In the genomic region with DNA sequence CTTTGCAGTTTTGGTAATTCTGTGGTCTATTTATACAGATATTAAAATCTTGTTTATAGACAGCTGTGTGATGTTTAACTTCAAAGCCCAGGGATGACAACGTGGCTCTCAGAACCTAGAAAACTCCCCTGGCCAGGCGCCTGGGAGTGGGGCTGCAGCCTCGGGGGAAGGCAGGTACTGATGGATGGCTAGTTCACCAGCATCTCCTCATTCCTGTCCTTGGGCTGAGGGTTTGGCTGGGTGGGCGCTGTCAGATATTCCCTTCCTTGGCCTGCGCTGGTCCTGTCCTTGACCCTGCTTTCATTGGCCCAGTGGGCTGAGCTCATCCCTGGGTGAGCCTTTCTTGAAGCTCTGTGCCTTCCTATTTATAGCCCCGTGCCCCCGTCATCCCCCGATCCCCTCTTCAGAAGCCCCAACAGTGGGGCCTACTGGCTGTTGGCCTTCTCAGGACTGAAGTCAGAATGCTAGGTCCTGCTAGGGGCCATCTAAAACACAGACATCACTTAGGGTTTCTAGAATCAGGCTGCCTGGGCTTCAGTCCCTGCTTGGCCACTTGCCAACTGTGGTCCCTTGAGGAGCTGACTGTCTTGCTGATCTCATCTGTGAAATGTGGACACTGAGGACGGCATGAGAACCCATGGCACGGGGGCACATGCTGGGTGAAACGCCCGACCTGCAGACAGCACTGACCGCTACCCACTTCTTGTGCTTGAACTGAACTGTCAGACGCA, we compare ENCODE assay signal across 9 cellular contexts. TPM values are rescaled to one million over a fixed set of nuclear protein-coding genes. Genes with fewer than 3 reads are reported as not detected.
DNase-seq lines count a peak whose midpoint lies in the region; ATAC-seq, FAIRE-seq and TF ChIP-seq lines count a peak whose summit lies in the region.
"Had no signal": no experiment of that assay in that cellular context is flagged by ENCODE, and none has a peak within 500 bp of the region (broad histone marks: within the 10 kb centered on the region; RNA-seq: fewer than 3 reads in every experiment).

No MANE protein-coding gene starts in this region.

- H3K4me3 Mint-ChIP-seq in stimulated activated naive CD8-positive, alpha-beta T cell treated with anti-CD3 and anti-CD28 coated beads, Interleukin-15, amount 100 ng/mL, for 72 hours = no peak overlapping the region
- peak overlapping the region; percentile 86 for H3K4me3 Mint-ChIP-seq in neural crest cell

- no peak overlapping the region for H2AK5ac ChIP-seq in H1 (ENCODE audit: low read depth, low read length)

- H3K36me3 Mint-ChIP-seq in neural crest cell (ENCODE audit: low read depth) = peaks cover 15% of the 10 kb centered on the region

- H3K79me2 ChIP-seq in H1 (ENCODE audit: control insufficient read depth in 1 of 2, insufficient read depth in 2 of 2, low read length in 2 of 2) = no peaks in the 10 kb centered on the region

- H4K8ac ChIP-seq in H1 (ENCODE audit: extremely low read depth, insufficient read depth, low read length) = no peak overlapping the region

- CTCF ChIA-PET in H1 (lab: Charles Lee; ENCODE audit: partially characterized antibody) = interaction anchor here (0.6 to 7.8 kb wide), 15 partner anchors 11 to 163 kb away, joined by 3 to 89 read pairs (median 7); partner anchors contain the start of gene SH3GLB2

- H3K9ac ChIP-seq in H1 (replicated peaks in 1 of 4; ENCODE audit: extremely low read depth in 1 of 4, low read depth in 3 of 4, low read length in 3 of 4) = no peak overlapping the region

- no peaks in the 10 kb centered on the region for H3K9me3 Mint-ChIP-seq in stimulated activated naive CD8-positive, alpha-beta T cell treated with anti-CD3 and anti-CD28 coated beads, Interleukin-15, amount 100 ng/mL, for 72 hours
- no peaks in the 10 kb centered on the region for H3K9me3 Mint-ChIP-seq in neural crest cell

- H3K4me1 ChIP-seq in H1 (replicated peaks in 1 of 4; ENCODE audit: control insufficient read depth in 3 of 4, insufficient read depth in 4 of 4, low read length in 3 of 4) = no peaks in the 10 kb centered on the region
- no peaks in the 10 kb centered on the region for H3K4me1 ChIP-seq in thyroid gland

- no peak for FAIRE-seq in H1 (lab: Jason Lieb, UNC)
- FAIRE-seq: urothelium cell line had no signal

- no peak for TF ChIP-seq CTCF in H1 (IDR thresholded peaks at IDR 0.05; ENCODE audit: control extremely low read depth in 1 of 3, insufficient read depth in 1 of 3, low read depth in 1 of 3, low read length in 3 of 3)
- TF ChIP-seq CTCF in neural crest cell (conservative IDR thresholded peaks at IDR 0.05) = peak; percentile 12
- peak in 1 of 6 experiments; percentile 3 for TF ChIP-seq CTCF in thyroid gland (IDR thresholded peaks at IDR 0.05)

- no peak overlapping the region for H2BK120ac ChIP-seq in H1 (replicated peaks; ENCODE audit: low read depth, low read length)

- no peak overlapping the region for H3K4me2 ChIP-seq in H1 (ENCODE audit: insufficient read depth in 1 of 2, low read depth in 2 of 2, low read length in 2 of 2)

- ATAC-seq in stimulated activated naive CD8-positive, alpha-beta T cell treated with anti-CD3 and anti-CD28 coated beads, Interleukin-15, amount 100 ng/mL, for 72 hours = peak; percentile 1
- no peak for ATAC-seq in stimulated activated naive CD8-positive, alpha-beta T cell treated with anti-CD3 and anti-CD28 coated beads, Interleukin-15, Interleukin-2, amounts not matched to agents 100 U/mL and 50 U/mL, for 24 hours
- no peak for ATAC-seq in GM18519 (IDR thresholded peaks at IDR 0.05; ENCODE audit: low FRiP score, unreplicated experiment)

- H3K9me3 ChIP-seq in H1 (ENCODE audit: insufficient read depth in 2 of 2, low read depth in 1 of 2, low read length in 1 of 2) (no peaks in the 10 kb centered on the region), thyroid gland (no peaks in the 10 kb centered on the region)

- no peak overlapping the region for H2BK20ac ChIP-seq in H1 (ENCODE audit: low read length)

- no peak overlapping the region for H4K5ac ChIP-seq in H1 (ENCODE audit: insufficient read length, low read depth, low read length)

- 0 out of 2 replicates have a peak, but pooled peaks cover 1% of the 10 kb centered on the region for H3K23me2 ChIP-seq in H1 (ENCODE audit: low read depth, low read length)

- peaks cover 10 to 19% of the 10 kb centered on the region in 2 experiments for H4K20me1 ChIP-seq in H1 (replicated peaks in 1 of 2; ENCODE audit: control insufficient read depth in 1 of 2, insufficient read depth in 2 of 2, low read length in 2 of 2)

- DNase-seq in stimulated activated naive CD8-positive, alpha-beta T cell treated with anti-CD3 and anti-CD28 coated beads, Interleukin-15, amount 100 ng/mL, for 72 hours = no peak
- DNase-seq in stimulated activated naive CD8-positive, alpha-beta T cell treated with anti-CD3 and anti-CD28 coated beads, Interleukin-15, Interleukin-2, amounts not matched to agents 100 U/mL and 50 U/mL, for 24 hours = no peak
- DNase-seq in H1 (ENCODE audit: low read depth in 1 of 2, low spot score in 2 of 2) (no peak), neural crest cell (ENCODE audit: low read depth, low spot score) (no peak), EL (no peak), thyroid gland (no peak), globus pallidus (ENCODE audit: low spot score) (no peak)

- peaks cover 2% of the 10 kb centered on the region for H3K79me1 ChIP-seq in H1 (ENCODE audit: low read depth, low read length)

- no peak for TF ChIP-seq RAD21 in H1 (IDR thresholded peaks at IDR 0.05 in 1 of 2, conservative IDR thresholded peaks at IDR 0.05 in 1 of 2; ENCODE audit: low read depth in 2 of 2, low read length in 2 of 2)

- H3K18ac ChIP-seq in H1 (ENCODE audit: extremely low read depth, low read length) = no peak overlapping the region

- H3K27ac ChIP-seq in H1 (ENCODE audit: low read depth, low read length) (no peak overlapping the region), thyroid gland (no peak overlapping the region)

- no peak overlapping the region for H3K14ac ChIP-seq in H1 (ENCODE audit: insufficient read length)

- no peak overlapping the region for H2BK12ac ChIP-seq in H1 (ENCODE audit: low read depth, low read length)

- H2BK5ac ChIP-seq in H1 (ENCODE audit: low read depth, low read length) = no peak overlapping the region

- H3K4me1 Mint-ChIP-seq in stimulated activated naive CD8-positive, alpha-beta T cell treated with anti-CD3 and anti-CD28 coated beads, Interleukin-15, amount 100 ng/mL, for 72 hours = peaks cover 11% of the 10 kb centered on the region
- H3K4me1 Mint-ChIP-seq in neural crest cell = peaks cover 5% of the 10 kb centered on the region

- H2AFZ ChIP-seq in H1 (ENCODE audit: low read length) = no peak overlapping the region

- H3K36me3 ChIP-seq in H1 (ENCODE audit: control insufficient read depth in 2 of 4, insufficient read depth in 4 of 4, low read length in 3 of 4) (peaks cover 24 to 54% (median 39%) of the 10 kb centered on the region in 4 experiments), thyroid gland (peaks cover 24 to 39% of the 10 kb centered on the region in 2 donors)

- intact Hi-C loops in thyroid gland (cut with DNase I) = no loop called here

- no peak for TF ChIP-seq POLR2A in H1 (IDR thresholded peaks at IDR 0.05; ENCODE audit: control extremely low read depth in 1 of 2, low read depth in 2 of 2, low read length in 2 of 2)
- no peak for TF ChIP-seq POLR2A in thyroid gland (IDR thresholded peaks at IDR 0.05)

- peak overlapping the region in 1 of 2 donors; percentile 37 for H3K27ac Mint-ChIP-seq in stimulated activated naive CD8-positive, alpha-beta T cell treated with anti-CD3 and anti-CD28 coated beads, Interleukin-15, amount 100 ng/mL, for 72 hours
- H3K27ac Mint-ChIP-seq in neural crest cell (ENCODE audit: unreplicated experiment) = no peak overlapping the region

- POLR2A ChIA-PET in H1 (lab: Charles Lee; ENCODE audit: partially characterized antibody) = interaction anchor here (0.6 to 3.0 kb wide), 8 partner anchors 8 to 187 kb away, joined by 3 to 11 read pairs (median 4); partner anchors contain the start of gene SH3GLB2

- no peak overlapping the region for H3K4ac ChIP-seq in H1 (replicated peaks; ENCODE audit: insufficient read length, low read depth, low read length)

- H3K56ac ChIP-seq in H1 (replicated peaks; ENCODE audit: insufficient read length, low read depth, low read length) = no peak overlapping the region

- no peaks in the 10 kb centered on the region for H3K27me3 Mint-ChIP-seq in stimulated activated naive CD8-positive, alpha-beta T cell treated with anti-CD3 and anti-CD28 coated beads, Interleukin-15, amount 100 ng/mL, for 72 hours
- H3K27me3 Mint-ChIP-seq in neural crest cell (ENCODE audit: low read depth) = peaks cover 5% of the 10 kb centered on the region

- H3K23ac ChIP-seq in H1 (ENCODE audit: insufficient read length) = no peak overlapping the region

- no peak for TF ChIP-seq EP300 in H1 (IDR thresholded peaks at IDR 0.05; ENCODE audit: borderline replicate concordance in 1 of 2, low read depth in 2 of 2, low read length in 2 of 2)

- no peak overlapping the region for H4K91ac ChIP-seq in H1 (replicated peaks; ENCODE audit: insufficient read length, low read length)

- 93% methylated on average over 13 of the region's 14 CpGs; no CpG with 5 or more reads in 1 of the 2 experiments for WGBS in H1 (ENCODE audit: extremely low coverage in 1 of 2, insufficient coverage in 1 of 2, insufficient read length in 1 of 2, insufficient replicate concordance in 2 of 2, low coverage in 1 of 2, low lambda C conversion rate in 2 of 2, missing lambda C conversion rate in 1 of 2), 2 experiments
- 79 to 87% methylated on average over 11 to 14 of the region's 14 CpGs for WGBS in thyroid gland, 2 donors

- H2BK15ac ChIP-seq in H1 (ENCODE audit: low read length) = no peak overlapping the region

- H3K27me3 ChIP-seq in H1 (replicated peaks in 1 of 4; ENCODE audit: control insufficient read depth in 3 of 4, extremely low read depth in 1 of 4, insufficient read depth in 3 of 4, low read length in 3 of 4) (no peaks in the 10 kb centered on the region), thyroid gland (no peaks in the 10 kb centered on the region)

- H3K4me3 ChIP-seq in H1 (ENCODE audit: extremely low read depth in 1 of 4, insufficient read depth in 2 of 4, low read depth in 3 of 4, low read length in 4 of 4) (no peak overlapping the region), thyroid gland (replicated peaks in 1 of 3) (no peak overlapping the region)

RNA-seq across cellular contexts. Expression of gene SH3GLB2, which starts 20.9 kb away (rescaled TPM):
- total RNA-seq in H1 (2021; fragmentation: NEBNext Ultra II Directional; extraction: Animal tissue kit (Norgen Biotek cat#: 25700)) = 52.7 and 54.9 TPM in 2 replicates
- polyA plus RNA-seq in H1 (2011; rRNA removed) = 79.9 and 95.9 TPM in 2 replicates
- 70.3 TPM for polyA plus RNA-seq in H1 (2011; cell fraction: cytosol; rRNA removed)
- 212 TPM for polyA plus RNA-seq in H1 (2011; cell fraction: nucleus; rRNA removed)
- polyA plus RNA-seq in H1 (2012, experiment 1 of 2) = 30.6 to 57.9 TPM (median 53.7 TPM) in 4 replicates
- 34.8 TPM for polyA plus RNA-seq in H1 (2012, experiment 2 of 2)
- polyA plus RNA-seq in H1 (2013, experiment 1 of 2) = 32.9 TPM
- polyA plus RNA-seq in H1 (2013, experiment 2 of 2) = 31.8 TPM
- polyA minus RNA-seq in H1 (2011; rRNA and poly(A)+ RNA removed) = 25.4 and 33.3 TPM in 2 replicates
- 31.9 TPM for polyA minus RNA-seq in H1 (2011; cell fraction: cytosol; rRNA and poly(A)+ RNA removed)
- 44.1 TPM for polyA minus RNA-seq in H1 (2011; cell fraction: nucleus; rRNA and poly(A)+ RNA removed)
- total RNA-seq in neural crest cell (71.7 and 76.1 TPM in 2 replicates), thyroid gland (100 to 1,000 TPM in 1 of 4 donors, 10 to 100 TPM in 3; 89.5 to 139 (median 93.7) TPM)

RNA-seq across cellular contexts. Expression of gene MIGA2, which starts 29.2 kb away (rescaled TPM):
- total RNA-seq in H1 (2021; fragmentation: NEBNext Ultra II Directional; extraction: Animal tissue kit (Norgen Biotek cat#: 25700)) = 30.9 and 39.0 TPM in 2 replicates
- 24.6 and 36.6 TPM in 2 replicates for polyA plus RNA-seq in H1 (2011; rRNA removed)
- 31.0 TPM for polyA plus RNA-seq in H1 (2011; cell fraction: cytosol; rRNA removed)
- 271 TPM for polyA plus RNA-seq in H1 (2011; cell fraction: nucleus; rRNA removed)
- 23.6 to 37.7 TPM (median 30.3 TPM) in 4 replicates for polyA plus RNA-seq in H1 (2012, experiment 1 of 2)
- polyA plus RNA-seq in H1 (2012, experiment 2 of 2) = 23.7 TPM
- polyA plus RNA-seq in H1 (2013, experiment 1 of 2) = 18.7 TPM
- polyA plus RNA-seq in H1 (2013, experiment 2 of 2) = 16.5 TPM
- 11.5 and 21.2 TPM in 2 replicates for polyA minus RNA-seq in H1 (2011; rRNA and poly(A)+ RNA removed)
- 8.1 TPM for polyA minus RNA-seq in H1 (2011; cell fraction: cytosol; rRNA and poly(A)+ RNA removed)
- 51.4 TPM for polyA minus RNA-seq in H1 (2011; cell fraction: nucleus; rRNA and poly(A)+ RNA removed)
- total RNA-seq in neural crest cell (34.4 and 38.3 TPM in 2 replicates), thyroid gland (10 to 100 TPM; 23.9 to 78.8 (median 50.0) TPM)

RNA-seq across cellular contexts. Expression of gene NUP188, which starts 59.7 kb away (rescaled TPM):
- 95.0 and 111 TPM in 2 replicates for total RNA-seq in H1 (2021; fragmentation: NEBNext Ultra II Directional; extraction: Animal tissue kit (Norgen Biotek cat#: 25700))
- 90.1 and 107 TPM in 2 replicates for polyA plus RNA-seq in H1 (2011; rRNA removed)
- 88.7 TPM for polyA plus RNA-seq in H1 (2011; cell fraction: cytosol; rRNA removed)
- polyA plus RNA-seq in H1 (2011; cell fraction: nucleus; rRNA removed) = 175 TPM
- polyA plus RNA-seq in H1 (2012, experiment 1 of 2) = 60.3 to 76.3 TPM (median 70.1 TPM) in 4 replicates
- polyA plus RNA-seq in H1 (2012, experiment 2 of 2) = 29.6 TPM
- 36.8 TPM for polyA plus RNA-seq in H1 (2013, experiment 1 of 2)
- polyA plus RNA-seq in H1 (2013, experiment 2 of 2) = 33.8 TPM
- 267 and 345 TPM in 2 replicates for polyA minus RNA-seq in H1 (2011; rRNA and poly(A)+ RNA removed)
- 92.6 TPM for polyA minus RNA-seq in H1 (2011; cell fraction: cytosol; rRNA and poly(A)+ RNA removed)
- polyA minus RNA-seq in H1 (2011; cell fraction: nucleus; rRNA and poly(A)+ RNA removed) = 136 TPM
- total RNA-seq in neural crest cell (128 TPM in 2 replicates), thyroid gland (10 to 100 TPM; 27.1 to 78.2 (median 35.8) TPM)

RNA-seq across cellular contexts. Expression of gene DOLK, which starts 59.8 kb away (rescaled TPM):
- 17.2 and 18.8 TPM in 2 replicates for total RNA-seq in H1 (2021; fragmentation: NEBNext Ultra II Directional; extraction: Animal tissue kit (Norgen Biotek cat#: 25700))
- 39.1 and 44.3 TPM in 2 replicates for polyA plus RNA-seq in H1 (2011; rRNA removed)
- 26.5 TPM for polyA plus RNA-seq in H1 (2011; cell fraction: cytosol; rRNA removed)
- polyA plus RNA-seq in H1 (2011; cell fraction: nucleus; rRNA removed) = 32.5 TPM
- polyA plus RNA-seq in H1 (2012, experiment 1 of 2) = 17.6 to 21.5 TPM (median 20.6 TPM) in 4 replicates
- polyA plus RNA-seq in H1 (2012, experiment 2 of 2) = 21.4 TPM
- polyA plus RNA-seq in H1 (2013, experiment 1 of 2) = 33.1 TPM
- polyA plus RNA-seq in H1 (2013, experiment 2 of 2) = 34.1 TPM
- 45.1 and 47.0 TPM in 2 replicates for polyA minus RNA-seq in H1 (2011; rRNA and poly(A)+ RNA removed)
- polyA minus RNA-seq in H1 (2011; cell fraction: cytosol; rRNA and poly(A)+ RNA removed) = 15.6 TPM
- 28.9 TPM for polyA minus RNA-seq in H1 (2011; cell fraction: nucleus; rRNA and poly(A)+ RNA removed)
- total RNA-seq in neural crest cell (20.7 and 21.1 TPM in 2 replicates), thyroid gland (10 to 100 TPM; 21.1 to 25.2 (median 22.2) TPM)
